16 cellular contexts compared by ENCODE assay signal in genomic region chr11:3155216-3155615, GRCh38. TPM values are rescaled to one million over a fixed set of nuclear protein-coding genes. Genes with fewer than 3 reads are reported as not detected.
DNase-seq lines count a peak whose midpoint lies in the region; ATAC-seq and TF ChIP-seq lines count a peak whose summit lies in the region.
"Had no signal": no experiment of that assay in that cellular context is flagged by ENCODE, and none has a peak within 500 bp of the region (broad histone marks: within the 10 kb centered on the region; RNA-seq: fewer than 3 reads in every experiment).

No MANE protein-coding gene starts in this region.

- no peak for ATAC-seq in IMR-90 (ENCODE audit: low read depth)
- no peak for ATAC-seq in gastroesophageal sphincter
- no peak for ATAC-seq in GM19397 (IDR thresholded peaks at IDR 0.05; ENCODE audit: unreplicated experiment)
- ATAC-seq in activated CD8-positive, alpha-beta T cell treated with anti-CD3 and anti-CD28 coated beads for 36 hours: no peak
- ATAC-seq: foreskin keratinocyte had no signal

- no peaks in the 10 kb centered on the region for H3K9me3 Mint-ChIP-seq in activated CD8-positive, alpha-beta T cell treated with anti-CD3 and anti-CD28 coated beads for 36 hours

- H3K36me3 ChIP-seq in IMR-90 (ENCODE audit: control insufficient read depth, insufficient read depth, low read length) (peaks cover 5% of the 10 kb centered on the region), gastroesophageal sphincter (peaks cover 0 to 20% of the 10 kb centered on the region in 2 donors), rectal smooth muscle tissue (ENCODE audit: control insufficient read depth, insufficient read depth, low read length) (no peaks in the 10 kb centered on the region)
- H3K36me3 ChIP-seq: MG63 had no signal

- no peak overlapping the region for H3K18ac ChIP-seq in IMR-90 (ENCODE audit: low read depth, low read length)

- H2BK5ac ChIP-seq in IMR-90 (ENCODE audit: low read depth, low read length, poor library complexity, severe bottlenecking): peak overlapping the region; percentile 40

- no peak overlapping the region for H2AK5ac ChIP-seq in IMR-90 (ENCODE audit: low read depth, low read length)

- no TSS peak for BruUV-seq in IMR-90 (replicated peaks; lab: Mats Ljungman, UMichigan)

- peaks cover 56 to 94% of the 10 kb centered on the region in 2 experiments for H3K79me1 ChIP-seq in IMR-90 (ENCODE audit: low read depth in 1 of 2, low read length in 2 of 2)

- DNase-seq in 8988T (peak; percentile 7), IMR-90 (no peak), NK-92 (lab: John Stamatoyannopoulos, UW; ENCODE audit: unreplicated experiment) (no peak), NCI-H1092 treated with DMSO at 0.1 percent for 48 hours (lab: John Stamatoyannopoulos, UW) (no peak)
- DNase-seq in activated CD8-positive, alpha-beta T cell treated with anti-CD3 and anti-CD28 coated beads for 36 hours: no peak
- DNase-seq: activated CD4-positive, alpha-beta T cell treated with anti-CD3 and anti-CD28 coated beads for 4 hours; anterior cingulate cortex; DMS153; foreskin keratinocyte; MG63; NCI-H2081 treated with DMSO at 0.1 percent for 48 hours; NCI-H774; stimulated activated CD4-positive, alpha-beta T cell treated with anti-CD3 and anti-CD28 coated beads, Interleukin-4, amount 100 ng/mL, for 24 hours had no signal

- no peaks in the 10 kb centered on the region for H3K27me3 Mint-ChIP-seq in activated CD8-positive, alpha-beta T cell treated with anti-CD3 and anti-CD28 coated beads for 36 hours

- intact Hi-C loops in IMR-90 (cut with micrococcal nuclease): no loop called here
- intact Hi-C loops in activated CD8-positive, alpha-beta T cell treated with anti-CD3 and anti-CD28 coated beads for 36 hours (cut with micrococcal nuclease): no loop called here

- peaks cover 53% of the 10 kb centered on the region for H4K20me1 ChIP-seq in IMR-90 (ENCODE audit: insufficient read depth, low read length)

- H3K4me3 ChIP-seq in IMR-90 (ENCODE audit: insufficient read depth, low read depth, low read length): no peak overlapping the region
- peak overlapping the region in 1 of 2 donors; percentile 4 for H3K4me3 ChIP-seq in gastroesophageal sphincter
- H3K4me3 ChIP-seq in rectal smooth muscle tissue (ENCODE audit: low read length): no peak overlapping the region
- H3K4me3 ChIP-seq: MG63 had no signal

- TF ChIP-seq POLR2A in IMR-90 (IDR thresholded peaks at IDR 0.05; ENCODE audit: low read depth, low read length): no peak
- TF ChIP-seq POLR2A in gastroesophageal sphincter (IDR thresholded peaks at IDR 0.05): no peak

- H3K9me3 ChIP-seq in IMR-90 (ENCODE audit: control insufficient read depth, insufficient read depth, low read length) (no peaks in the 10 kb centered on the region), gastroesophageal sphincter (no peaks in the 10 kb centered on the region)
- H3K9me3 ChIP-seq: MG63 had no signal

- in situ Hi-C loops in IMR-90 (cut with MboI; ENCODE audit: low sequenced_read_pairs): no loop called here

- H2BK120ac ChIP-seq in IMR-90 (ENCODE audit: low read depth, low read length): no peak overlapping the region

- WGBS in IMR-90 (ENCODE audit: extremely low coverage in 2 of 2, insufficient read length in 1 of 2), 2 experiments: 90% methylated on average over 2 of the region's 3 CpGs; no CpG with 5 or more reads in 1 of the 2 experiments
- 25% methylated on average over 3 of the region's 3 CpGs; no CpG with 5 or more reads in 1 of the 2 donors for WGBS in gastroesophageal sphincter (ENCODE audit: low coverage in 1 of 2), 2 donors

- H3K27ac ChIP-seq in IMR-90 (ENCODE audit: insufficient read depth, low read length): peak overlapping the region; percentile 22; the same call in 1 of the 2 replicates
- peak overlapping the region in 3 of 4 donors; percentile 80 to 94 (median 93) for H3K27ac ChIP-seq in gastroesophageal sphincter
- H3K27ac ChIP-seq in rectal smooth muscle tissue (ENCODE audit: low read depth, low read length): peak overlapping the region; percentile 96
- H3K27ac ChIP-seq: foreskin keratinocyte had no signal

- TF ChIP-seq RAD21 in IMR-90 (IDR thresholded peaks at IDR 0.05; ENCODE audit: low read length): no peak

- peak overlapping the region; percentile 20 for H3K4ac ChIP-seq in IMR-90 (ENCODE audit: low read depth, low read length)

- dilution Hi-C loops in IMR-90 (cut with HindIII; ENCODE audit: low sequenced_read_pairs, unreplicated experiment): no loop called here

- H3K27me3 ChIP-seq in IMR-90 (ENCODE audit: control insufficient read depth, insufficient read depth, low read length) (no peaks in the 10 kb centered on the region), gastroesophageal sphincter (no peaks in the 10 kb centered on the region), rectal smooth muscle tissue (ENCODE audit: control insufficient read depth, insufficient read depth, low read length) (no peaks in the 10 kb centered on the region)
- H3K27me3 ChIP-seq: foreskin keratinocyte, MG63 had no signal

- POLR2A ChIA-PET in IMR-90 (lab: Charles Lee; ENCODE audit: unreplicated experiment): no interaction called here
- POLR2A ChIA-PET in activated CD8-positive, alpha-beta T cell treated with anti-CD3 and anti-CD28 coated beads for 36 hours (lab: Charles Lee): no interaction called here

- H2BK20ac ChIP-seq in IMR-90 (ENCODE audit: low read depth, low read length): no peak overlapping the region

- H3K23ac ChIP-seq in IMR-90 (ENCODE audit: low read depth, low read length): no peak overlapping the region

- no peak overlapping the region for H2BK15ac ChIP-seq in IMR-90 (ENCODE audit: low read depth, low read length)

- H3K4me3 Mint-ChIP-seq in activated CD8-positive, alpha-beta T cell treated with anti-CD3 and anti-CD28 coated beads for 36 hours: no peak overlapping the region

- H3K14ac ChIP-seq in IMR-90 (replicated peaks; ENCODE audit: low read depth, low read length): no peak overlapping the region

- H4K8ac ChIP-seq in IMR-90 (ENCODE audit: low read depth in 2 of 2, low read length in 2 of 2): no peak overlapping the region; a peak in 1 of 4 replicates

- no peak for TF ChIP-seq EP300 in gastroesophageal sphincter (IDR thresholded peaks at IDR 0.05)

- CTCF ChIA-PET in IMR-90 (lab: Yijun Ruan, JAX): interaction anchor here (0.6 to 1.1 kb wide), 2 partner anchors 64 to 262 kb away, joined by 3 read pairs; no protein-coding TSS in a partner anchor
- CTCF ChIA-PET in activated CD8-positive, alpha-beta T cell treated with anti-CD3 and anti-CD28 coated beads for 36 hours (lab: Charles Lee): no interaction called here

- H4K91ac ChIP-seq in IMR-90 (ENCODE audit: insufficient read depth, low read depth, low read length): no peak overlapping the region

- H2AK9ac ChIP-seq in IMR-90 (replicated peaks; ENCODE audit: low read depth, low read length, poor library complexity): no peak overlapping the region

- H3K4me1 ChIP-seq in IMR-90 (ENCODE audit: control insufficient read depth, insufficient read depth, low read length): peaks cover 49% of the 10 kb centered on the region
- peaks cover 0 to 100% (median 44%) of the 10 kb centered on the region in 3 donors for H3K4me1 ChIP-seq in gastroesophageal sphincter
- H3K4me1 ChIP-seq in rectal smooth muscle tissue (ENCODE audit: control insufficient read depth, insufficient read depth, low read length): peaks cover 51% of the 10 kb centered on the region
- H3K4me1 ChIP-seq: foreskin keratinocyte had no signal

- peaks cover 5% of the 10 kb centered on the region for H3K4me1 Mint-ChIP-seq in activated CD8-positive, alpha-beta T cell treated with anti-CD3 and anti-CD28 coated beads for 36 hours (ENCODE audit: low read depth)

- no peak overlapping the region for H3K4me2 ChIP-seq in IMR-90 (ENCODE audit: low read depth, low read length)

- H3K36me3 Mint-ChIP-seq in activated CD8-positive, alpha-beta T cell treated with anti-CD3 and anti-CD28 coated beads for 36 hours (ENCODE audit: low read depth): no peaks in the 10 kb centered on the region

- H4K5ac ChIP-seq in IMR-90 (ENCODE audit: low read depth, low read length): 0 out of 2 replicates have a peak overlapping the region, but pooled peaks have one; percentile 45

- TF ChIP-seq CTCF in IMR-90 (conservative IDR thresholded peaks at IDR 0.05; ENCODE audit: low read depth, low read length) (no peak), gastroesophageal sphincter (IDR thresholded peaks at IDR 0.05) (no peak)
- no peak for TF ChIP-seq CTCF in activated CD8-positive, alpha-beta T cell treated with anti-CD3 and anti-CD28 coated beads for 36 hours (IDR thresholded peaks at IDR 0.05)

- H3K9ac ChIP-seq in IMR-90 (ENCODE audit: low read depth, low read length) (no peak overlapping the region), rectal smooth muscle tissue (ENCODE audit: low read length) (no peak overlapping the region)

- H2AFZ ChIP-seq in IMR-90 (replicated peaks; ENCODE audit: low read length, poor library complexity): no peak overlapping the region

- no peak overlapping the region for H3K27ac Mint-ChIP-seq in activated CD8-positive, alpha-beta T cell treated with anti-CD3 and anti-CD28 coated beads for 36 hours

- H3K9me1 ChIP-seq in IMR-90 (ENCODE audit: insufficient read depth, low read length): peaks cover 29% of the 10 kb centered on the region

- H3K56ac ChIP-seq in IMR-90 (ENCODE audit: extremely low read depth, insufficient read depth, low read length): no peak overlapping the region

TF ChIP-seq in IMR-90, 13 proteins besides CTCF, POLR2A, EP300 and RAD21 (continues in another document):
- TF ChIP-seq USF2 (IDR thresholded peaks at IDR 0.05; ENCODE audit: low read depth, low read length) (no peak), CHD1 (IDR thresholded peaks at IDR 0.05; ENCODE audit: low read depth, low read length) (no peak), MAZ (IDR thresholded peaks at IDR 0.05; ENCODE audit: borderline replicate concordance, low read depth, low read length) (no peak), FOS (IDR thresholded peaks at IDR 0.05; ENCODE audit: low read depth, low read length) (no peak), MAFK (IDR thresholded peaks at IDR 0.05; ENCODE audit: low read depth, low read length) (no peak), SMC3 (IDR thresholded peaks at IDR 0.05; ENCODE audit: low read depth, low read length) (no peak), RCOR1 (IDR thresholded peaks at IDR 0.05; ENCODE audit: insufficient replicate concordance, low read length) (no peak), RFX5 (IDR thresholded peaks at IDR 0.05; ENCODE audit: low read depth, low read length) (no peak)

RNA-seq across cellular contexts. Expression of gene OSBPL5, which starts 9.9 kb away (rescaled TPM):
- total RNA-seq in IMR-90 (2012; rRNA removed) (14.4 and 14.9 TPM in 2 replicates), gastroesophageal sphincter (10 to 100 TPM; 39.9 to 94.0 (median 66.4) TPM)
- 22.3 and 24.1 TPM in 2 replicates for polyA plus RNA-seq in IMR-90 (2012; rRNA removed)
- 14.5 and 18.6 TPM in 2 replicates for polyA plus RNA-seq in IMR-90 (2012; cell fraction: cytosol; rRNA removed)
- 66.7 and 137 TPM in 2 replicates for polyA plus RNA-seq in IMR-90 (2012; cell fraction: nucleus; rRNA removed; ENCODE audit: low replicate concordance)
- total RNA-seq in activated CD8-positive, alpha-beta T cell treated with anti-CD3 and anti-CD28 coated beads for 36 hours: 1 to 10 TPM; 4.8 to 5.9 TPM

Comparison
In these comparisons a context has a peak if more than half of its experiments do, and no peak if none do; other contexts are left out.
1. H3K27ac ChIP-seq: peak in every context shown above with its lines; median percentile 96 in rectal smooth muscle tissue; 93 in gastroesophageal sphincter; 22 in IMR-90.